ENCODE assay signal across 12 cellular contexts in genomic region chr1:33130297-33130696, GRCh38. TPM values are rescaled to one million over a fixed set of nuclear protein-coding genes. Genes with fewer than 3 reads are reported as not detected.
A peak's percentile ranks its signal among the peaks of the same experiment; 100 is the strongest.
DNase-seq lines count a peak whose midpoint lies in the region; ATAC-seq, FAIRE-seq and TF ChIP-seq lines count a peak whose summit lies in the region.
"Had no signal": no experiment of that assay in that cellular context is flagged by ENCODE, and none has a peak within 500 bp of the region (broad histone marks: within the 10 kb centered on the region; RNA-seq: fewer than 3 reads in every experiment).

No MANE protein-coding gene starts in this region.

- intact Hi-C loops in ovary (cut with DNase I) = loop anchor here in 1 of 4 donors (5.0 kb wide), 1 partner anchor 52 kb away; the partner anchor contains the start of gene TRIM62

- peak; percentile 57 for ATAC-seq in foreskin keratinocyte
- no peak for ATAC-seq in GM21360 (IDR thresholded peaks at IDR 0.05; ENCODE audit: unreplicated experiment)

- peak; percentile 11 for DNase-seq in stimulated activated naive CD4-positive, alpha-beta T cell treated with Interleukin-2 at 50 U/mL for 16 hours (lab: John Stamatoyannopoulos, UW)
- no peak for DNase-seq in stimulated activated naive CD4-positive, alpha-beta T cell (lab: John Stamatoyannopoulos, UW)
- DNase-seq in WERI-Rb-1 (peak; percentile 35), foreskin keratinocyte (peak; percentile 67 to 85), ovary (no peak), G401 (ENCODE audit: low spot score) (no peak), GM19239 (ENCODE audit: insufficient read length, low spot score) (no peak)
- DNase-seq: Caco-2 had no signal

- in situ Hi-C loops in G401 (cut with HindIII; ENCODE audit: low sequenced_read_pairs) = no loop called here

- no peak for TF ChIP-seq CTCF in WERI-Rb-1 (IDR thresholded peaks at IDR 0.05; ENCODE audit: low read depth, low read length)
- no peak for TF ChIP-seq CTCF in foreskin keratinocyte (conservative IDR thresholded peaks at IDR 0.05)
- TF ChIP-seq CTCF in ovary (IDR thresholded peaks at IDR 0.05) = no peak

- H3K4me3 ChIP-seq in WERI-Rb-1 (ENCODE audit: low read depth, low read length) (no peak overlapping the region), ovary (no peak overlapping the region)

- H3K27me3 ChIP-seq in WERI-Rb-1 (ENCODE audit: insufficient read depth, low read depth, severe bottlenecking) (no peaks in the 10 kb centered on the region), foreskin keratinocyte (no peaks in the 10 kb centered on the region), ovary (no peaks in the 10 kb centered on the region)

- TF ChIP-seq POLR2A in ovary (IDR thresholded peaks at IDR 0.05) = no peak

- 61 to 71% (median 63%) methylated on average over 4 of the region's 4 CpGs for WGBS in ovary, 3 donors

- TF ChIP-seq EP300 in ovary (IDR thresholded peaks at IDR 0.05) = no peak

- H3K27ac ChIP-seq in WERI-Rb-1 = no peak overlapping the region
- no peak overlapping the region for H3K27ac ChIP-seq in foreskin keratinocyte
- no peak overlapping the region for H3K27ac ChIP-seq in ovary
- H3K27ac ChIP-seq: parathyroid adenoma had no signal

- H3K36me3 ChIP-seq in WERI-Rb-1 = no peaks in the 10 kb centered on the region
- no peaks in the 10 kb centered on the region for H3K36me3 ChIP-seq in ovary

- H3K4me1 ChIP-seq in foreskin keratinocyte = peaks cover 10% of the 10 kb centered on the region
- peaks cover 8% of the 10 kb centered on the region for H3K4me1 ChIP-seq in ovary (ENCODE audit: insufficient read depth)
- H3K4me1 ChIP-seq: Caco-2 had no signal

- FAIRE-seq in GM19239 (lab: Jason Lieb, UNC) = no peak
- FAIRE-seq: endothelial cell of umbilical vein had no signal

- H3K9me3 ChIP-seq in WERI-Rb-1 (ENCODE audit: severe bottlenecking) = peaks cover 3% of the 10 kb centered on the region
- no peaks in the 10 kb centered on the region for H3K9me3 ChIP-seq in ovary
- H3K9me3 ChIP-seq: Caco-2 had no signal

RNA-seq across cellular contexts. Expression of gene AZIN2, which starts 49.3 kb away (rescaled TPM):
- total RNA-seq in foreskin keratinocyte (2.4 and 4.8 TPM in 2 replicates), ovary (10 to 100 TPM in 3 of 7 donors, 1 to 10 TPM in 4; 7.6 to 15.7 (median 9.5) TPM)
- polyA plus RNA-seq in foreskin keratinocyte (3.1 and 3.4 TPM in 2 replicates), ovary (1 to 10 TPM; 4.1 to 9.4 TPM)
- total RNA-seq in G401 (2014; rRNA removed; shearing (Covaris generic)) = 13.1 and 13.6 TPM in 2 replicates
- total RNA-seq: HT-29 had no signal

RNA-seq across cellular contexts. Expression of gene TRIM62, which starts 51.5 kb away (rescaled TPM):
- total RNA-seq in foreskin keratinocyte (4.4 and 4.8 TPM in 2 replicates), ovary (10 to 100 TPM in 1 of 7 donors, 1 to 10 TPM in 6; 3.3 to 11.4 (median 7.0) TPM)
- polyA plus RNA-seq in foreskin keratinocyte (3.6 and 3.9 TPM in 2 replicates), ovary (1 to 10 TPM; 4.3 to 4.6 TPM)
- 1.5 and 1.7 TPM in 2 replicates for total RNA-seq in G401 (2014; rRNA removed; shearing (Covaris generic))

Comparison
In these comparisons a context has a peak if more than half of its experiments do, and no peak if none do; other contexts are left out.
1. DNase-seq: peak in stimulated activated naive CD4-positive, alpha-beta T cell treated with Interleukin-2 at 50 U/mL for 16 hours (single experiment), WERI-Rb-1 (single experiment) and foreskin keratinocyte (2 of 2); none in stimulated activated naive CD4-positive, alpha-beta T cell (0 of 6), ovary (0 of 5), G401 (single experiment) and GM19239 (single experiment).